In genomic region chr11:87326594-87326993, GRCh38 we compare ENCODE assay signal across 34 cellular contexts.
"Had no signal": no experiment of that assay in that cellular context is flagged by ENCODE, and none has a peak within 500 bp of the region (broad histone marks: within the 10 kb centered on the region; RNA-seq: fewer than 3 reads in every experiment).

No MANE protein-coding gene starts in this region.

- FAIRE-seq: astrocyte, bronchial epithelial cell had no signal

- H3K27ac ChIP-seq: adrenal gland, ascending aorta, body of pancreas, brain microvascular endothelial cell, breast epithelium, cardiac muscle cell had no signal

- DNase-seq: activated effector memory CD4-positive, alpha-beta T cell treated with anti-CD3 and anti-CD28 coated beads, Interleukin-2, amount 50 U/mL, for 16 hours; activated effector memory CD4-positive, alpha-beta T cell treated with Interleukin-2 at 50 U/mL for 16 hours; activated gamma-delta T cell; activated gamma-delta T cell treated with Interleukin-2 at 50 U/mL for 16 hours; activated naive CD4-positive, alpha-beta T cell; activated naive CD4-positive, alpha-beta T cell treated with anti-CD3 and anti-CD28 coated beads for 36 hours; activated naive CD4-positive, alpha-beta T cell treated with anti-CD3 and anti-CD28 coated beads, Interleukin-2, amount 10 ng/mL, durations not matched to agents 7 days and 5 days; activated naive CD4-positive, alpha-beta T cell treated with anti-CD3 and anti-CD28 coated beads, Interleukin-2, amount 50 U/mL, for 16 hours; activated naive CD4-positive, alpha-beta T cell treated with Interleukin-2 at 50 U/mL for 16 hours; activated naive CD8-positive, alpha-beta T cell treated with anti-CD3 and anti-CD28 coated beads for 36 hours; activated naive CD8-positive, alpha-beta T cell treated with anti-CD3 and anti-CD28 coated beads, Interleukin-2, amount 10 ng/mL, durations not matched to agents 7 days and 5 days; activated naive CD8-positive, alpha-beta T cell treated with anti-CD3 and anti-CD28 coated beads, Interleukin-2, amount 50 U/mL, for 24 hours; activated T-cell treated with anti-CD3 and anti-CD28 coated beads, Interleukin-2, amount 50 U/mL, for 1 hour; activated T-cell treated with anti-CD3 and anti-CD28 coated beads, Interleukin-2, amount 50 U/mL, for 24 hours; activated T-cell treated with anti-CD3 and anti-CD28 coated beads, Interleukin-2, amount 50 U/mL, for 4 hours; activated T-cell treated with anti-CD3 and anti-CD28 coated beads, Interleukin-2, amount 50 U/mL, for 48 hours; activated T-cell treated with anti-CD3 and anti-CD28 coated beads, Interleukin-2, amount 50 U/mL, for 72 hours; adrenal gland; amniotic stem cell; amygdala; anterior cingulate cortex; aorta; body of pancreas; brain microvascular endothelial cell; caudate nucleus; central memory CD4-positive, alpha-beta T cell; cerebellar nuclear complex had no signal

- H3K36me3 ChIP-seq: breast epithelium had no signal

- H3K4me3 ChIP-seq: adrenal gland, ascending aorta, body of pancreas, breast epithelium, cardiac muscle cell had no signal

- H3K4me1 ChIP-seq: adrenal gland, body of pancreas, breast epithelium had no signal

- ATAC-seq: activated naive CD4-positive, alpha-beta T cell treated with anti-CD3 and anti-CD28 coated beads, Interleukin-2, amount 50 U/mL, for 72 hours; activated naive CD8-positive, alpha-beta T cell treated with anti-CD3 and anti-CD28 coated beads, Interleukin-2, amount 50 U/mL, for 24 hours; activated T-cell treated with anti-CD3 and anti-CD28 coated beads, Interleukin-2, amount 50 U/mL, for 4 hours; activated T-cell treated with anti-CD3 and anti-CD28 coated beads, Interleukin-2, amount 50 U/mL, for 72 hours; activated T-helper 17 cell treated with anti-CD3 and anti-CD28 coated beads, Interleukin-2, amount 50 U/mL, for 72 hours; body of pancreas had no signal

- H3K27me3 ChIP-seq: adrenal gland, ascending aorta, body of pancreas, brain microvascular endothelial cell, breast epithelium, cardiac muscle cell had no signal

- H3K9me3 ChIP-seq: adrenal gland, ascending aorta, body of pancreas, breast epithelium had no signal
